ENCODE assay signal across 2 cellular contexts in the genomic region with DNA sequence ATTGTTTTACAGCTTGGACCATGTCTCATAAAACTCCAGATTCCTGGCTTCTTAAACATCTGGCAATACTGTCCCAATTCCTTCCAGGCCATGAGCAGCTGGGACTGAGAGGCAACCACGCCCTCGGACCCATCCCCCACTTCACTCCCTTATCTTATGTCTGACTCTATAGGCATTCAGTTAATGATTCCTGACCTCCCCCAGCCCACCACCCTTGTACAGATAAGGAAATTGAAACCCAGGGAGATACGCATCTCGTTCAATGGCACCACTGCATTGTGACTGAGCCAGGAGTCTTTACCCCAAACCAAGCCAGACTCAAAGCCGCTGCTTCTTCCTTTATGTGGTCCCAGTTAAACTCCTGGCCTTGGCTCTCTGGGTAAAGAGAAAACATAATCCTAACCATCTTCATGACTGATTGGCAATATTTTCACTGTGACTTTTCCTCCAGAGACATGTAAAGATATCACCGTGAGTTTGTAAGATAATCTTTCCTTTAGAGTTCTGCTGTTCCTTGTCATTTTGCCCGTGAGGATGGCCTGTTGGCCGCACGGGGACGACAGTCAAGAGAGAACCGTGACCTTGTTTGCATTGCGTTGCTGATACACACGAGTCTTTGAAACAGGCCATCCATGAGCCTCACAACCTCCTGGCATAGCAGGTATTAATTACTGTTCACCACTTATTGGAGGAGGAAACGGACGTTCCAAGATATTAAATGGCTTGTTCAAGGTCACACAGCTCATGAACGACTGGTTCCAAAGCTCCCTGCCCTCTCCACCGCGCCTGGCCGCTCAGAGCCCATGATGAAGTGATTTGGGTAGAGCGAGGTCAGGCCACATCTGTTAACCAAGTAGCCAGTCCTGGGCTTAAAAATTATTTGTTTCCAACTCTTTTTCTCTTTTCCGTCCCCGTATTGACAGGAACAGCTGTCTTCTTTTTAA.
TF ChIP-seq lines count a peak whose summit lies in the region.

No MANE protein-coding gene starts in this region.

TF ChIP-seq in HEK293, 187 proteins besides CTCF, POLR2A, EP300 and RAD21 (continued from another document):
- TF ChIP-seq, protein P1, sequence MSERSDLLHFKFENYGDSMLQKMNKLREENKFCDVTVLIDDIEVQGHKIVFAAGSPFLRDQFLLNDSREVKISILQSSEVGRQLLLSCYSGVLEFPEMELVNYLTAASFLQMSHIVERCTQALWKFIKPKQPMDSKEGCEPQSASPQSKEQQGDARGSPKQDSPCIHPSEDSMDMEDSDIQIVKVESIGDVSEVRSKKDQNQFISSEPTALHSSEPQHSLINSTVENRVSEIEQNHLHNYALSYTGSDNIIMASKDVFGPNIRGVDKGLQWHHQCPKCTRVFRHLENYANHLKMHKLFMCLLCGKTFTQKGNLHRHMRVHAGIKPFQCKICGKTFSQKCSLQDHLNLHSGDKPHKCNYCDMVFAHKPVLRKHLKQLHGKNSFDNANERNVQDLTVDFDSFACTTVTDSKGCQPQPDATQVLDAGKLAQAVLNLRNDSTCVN (tag by site-specific recombination; optimal IDR thresholded peaks at IDR 0.05) = no peak
- TF ChIP-seq ZNF473 (tag by site-specific recombination; IDR thresholded peaks at IDR 0.05) (no peak), ZNF416 (tag by site-specific recombination; IDR thresholded peaks at IDR 0.05) (no peak), EGR2 (tag by site-specific recombination; IDR thresholded peaks at IDR 0.05; ENCODE audit: low read depth) (peak; percentile 74)
- TF ChIP-seq, protein P2, sequence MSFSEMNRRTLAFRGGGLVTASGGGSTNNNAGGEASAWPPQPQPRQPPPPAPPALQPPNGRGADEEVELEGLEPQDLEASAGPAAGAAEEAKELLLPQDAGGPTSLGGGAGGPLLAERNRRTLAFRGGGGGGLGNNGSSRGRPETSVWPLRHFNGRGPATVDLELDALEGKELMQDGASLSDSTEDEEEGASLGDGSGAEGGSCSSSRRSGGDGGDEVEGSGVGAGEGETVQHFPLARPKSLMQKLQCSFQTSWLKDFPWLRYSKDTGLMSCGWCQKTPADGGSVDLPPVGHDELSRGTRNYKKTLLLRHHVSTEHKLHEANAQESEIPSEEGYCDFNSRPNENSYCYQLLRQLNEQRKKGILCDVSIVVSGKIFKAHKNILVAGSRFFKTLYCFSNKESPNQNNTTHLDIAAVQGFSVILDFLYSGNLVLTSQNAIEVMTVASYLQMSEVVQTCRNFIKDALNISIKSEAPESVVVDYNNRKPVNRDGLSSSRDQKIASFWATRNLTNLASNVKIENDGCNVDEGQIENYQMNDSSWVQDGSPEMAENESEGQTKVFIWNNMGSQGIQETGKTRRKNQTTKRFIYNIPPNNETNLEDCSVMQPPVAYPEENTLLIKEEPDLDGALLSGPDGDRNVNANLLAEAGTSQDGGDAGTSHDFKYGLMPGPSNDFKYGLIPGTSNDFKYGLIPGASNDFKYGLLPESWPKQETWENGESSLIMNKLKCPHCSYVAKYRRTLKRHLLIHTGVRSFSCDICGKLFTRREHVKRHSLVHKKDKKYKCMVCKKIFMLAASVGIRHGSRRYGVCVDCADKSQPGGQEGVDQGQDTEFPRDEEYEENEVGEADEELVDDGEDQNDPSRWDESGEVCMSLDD (tag by site-specific recombination; IDR thresholded peaks at IDR 0.05) = no peak

TF ChIP-seq in liver, 16 proteins besides CTCF, POLR2A, EP300 and RAD21 (continued from another document):
- TF ChIP-seq, protein P3, sequence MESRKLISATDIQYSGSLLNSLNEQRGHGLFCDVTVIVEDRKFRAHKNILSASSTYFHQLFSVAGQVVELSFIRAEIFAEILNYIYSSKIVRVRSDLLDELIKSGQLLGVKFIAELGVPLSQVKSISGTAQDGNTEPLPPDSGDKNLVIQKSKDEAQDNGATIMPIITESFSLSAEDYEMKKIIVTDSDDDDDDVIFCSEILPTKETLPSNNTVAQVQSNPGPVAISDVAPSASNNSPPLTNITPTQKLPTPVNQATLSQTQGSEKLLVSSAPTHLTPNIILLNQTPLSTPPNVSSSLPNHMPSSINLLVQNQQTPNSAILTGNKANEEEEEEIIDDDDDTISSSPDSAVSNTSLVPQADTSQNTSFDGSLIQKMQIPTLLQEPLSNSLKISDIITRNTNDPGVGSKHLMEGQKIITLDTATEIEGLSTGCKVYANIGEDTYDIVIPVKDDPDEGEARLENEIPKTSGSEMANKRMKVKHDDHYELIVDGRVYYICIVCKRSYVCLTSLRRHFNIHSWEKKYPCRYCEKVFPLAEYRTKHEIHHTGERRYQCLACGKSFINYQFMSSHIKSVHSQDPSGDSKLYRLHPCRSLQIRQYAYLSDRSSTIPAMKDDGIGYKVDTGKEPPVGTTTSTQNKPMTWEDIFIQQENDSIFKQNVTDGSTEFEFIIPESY (IDR thresholded peaks at IDR 0.05) = no peak
- TF ChIP-seq HNF4G (IDR thresholded peaks at IDR 0.05) = no peak
- TF ChIP-seq JUND (IDR thresholded peaks at IDR 0.05) = no peak
- no peak for TF ChIP-seq FOXA1 (IDR thresholded peaks at IDR 0.05)
- TF ChIP-seq YY1 (IDR thresholded peaks at IDR 0.05) = no peak
- TF ChIP-seq SP1 (IDR thresholded peaks at IDR 0.05) = no peak
